Comparison of ENCODE assay signal across 16 cellular contexts in the genomic region with DNA sequence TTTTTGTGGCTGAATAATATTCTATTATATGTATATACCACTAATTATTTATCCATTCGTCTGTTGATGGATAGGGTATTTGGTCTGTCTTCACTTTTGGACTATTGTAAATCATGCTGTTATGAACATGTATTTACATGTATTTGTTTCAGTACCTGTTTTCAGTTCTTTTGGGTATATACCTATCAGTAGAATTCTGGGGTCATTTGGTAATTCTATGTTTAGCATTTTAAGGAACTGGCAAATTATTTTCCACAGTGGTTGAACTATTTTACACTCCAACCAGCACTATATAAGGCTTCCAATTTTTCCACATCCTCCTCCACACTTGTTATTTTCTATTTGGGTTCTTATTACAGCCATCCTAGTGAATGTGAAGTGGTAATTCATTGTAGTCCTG. TPM values are rescaled to one million over a fixed set of nuclear protein-coding genes. Genes with fewer than 3 reads are reported as not detected.
DNase-seq lines count a peak whose midpoint lies in the region; ATAC-seq and TF ChIP-seq lines count a peak whose summit lies in the region.
"Had no signal": no experiment of that assay in that cellular context is flagged by ENCODE, and none has a peak within 500 bp of the region (broad histone marks: within the 10 kb centered on the region; RNA-seq: fewer than 3 reads in every experiment).

No MANE protein-coding gene starts in this region.

- TF ChIP-seq POLR2A in uterus (IDR thresholded peaks at IDR 0.05) (no peak), lower leg skin (IDR thresholded peaks at IDR 0.05) (no peak)

- no peaks in the 10 kb centered on the region for H3K36me3 ChIP-seq in uterus

- H3K27me3 ChIP-seq in uterus, result no peaks in the 10 kb centered on the region

- no peaks in the 10 kb centered on the region for H3K4me1 ChIP-seq in uterus

- TF ChIP-seq CTCF in uterus (IDR thresholded peaks at IDR 0.05) (no peak), lower leg skin (IDR thresholded peaks at IDR 0.05) (no peak)

- DNase-seq in uterus (no peak), NCI-H226 (no peak), lower leg skin (ENCODE audit: low spot score in 2 of 2) (no peak)
- DNase-seq in NK-92 treated with Interleukin-12 subunit alpha and Interleukin-12 subunit beta, amount 100 ng/mL, for 24 hours (lab: John Stamatoyannopoulos, UW), result no peak
- DNase-seq: ACHN; activated effector memory CD4-positive, alpha-beta T cell treated with anti-CD3 and anti-CD28 coated beads, Interleukin-2, amount 50 U/mL, for 16 hours; CD4-positive, alpha-beta T cell; DMS79 treated with DMSO at 0.1 percent for 48 hours; effector memory CD8-positive, alpha-beta T cell; Kasumi-1; NCI-H1417 treated with DMSO at 0.1 percent for 48 hours; right cardiac atrium had no signal

- H3K4me3 ChIP-seq in uterus (no peak overlapping the region), lower leg skin (ENCODE audit: low read depth, poor library complexity, severe bottlenecking) (no peak overlapping the region)

- peaks cover 0 to 7% of the 10 kb centered on the region in 2 donors for H3K9me3 ChIP-seq in uterus

- peak; percentile 75 for ATAC-seq in GM18498 (IDR thresholded peaks at IDR 0.05; ENCODE audit: unreplicated experiment)
- ATAC-seq in GM19328 (IDR thresholded peaks at IDR 0.05; ENCODE audit: unreplicated experiment), result peak; percentile 47
- ATAC-seq in HG02759 (IDR thresholded peaks at IDR 0.05; ENCODE audit: unreplicated experiment), result peak; percentile 48
- ATAC-seq in HG03432 (IDR thresholded peaks at IDR 0.05; ENCODE audit: unreplicated experiment), result peak; percentile 71
- ATAC-seq: effector memory CD8-positive, alpha-beta T cell had no signal

- WGBS in lower leg skin, 2 donors, result 86 to 91% methylated on average over 1 of the region's 1 CpG

- no peak overlapping the region for H3K27ac ChIP-seq in uterus

- intact Hi-C loops in uterus (cut with DNase I; ENCODE audit: low total_unique reads), result no loop called here
- intact Hi-C loops in lower leg skin (cut with DNase I; ENCODE audit: low total_unique reads), result no loop called here

RNA-seq across cellular contexts. Expression of gene TANK, which starts 12.4 kb away (rescaled TPM):
- 100 to 1,000 TPM in 1 of 4 donors, 10 to 100 TPM in 3; 56.6 to 131 (median 70.7) TPM for total RNA-seq in uterus
- total RNA-seq in lower leg skin, result 10 to 100 TPM; 81.6 to 89.8 (median 88.0) TPM
